Comparison of ENCODE assay signal across 1 cellular context in the genomic region with DNA sequence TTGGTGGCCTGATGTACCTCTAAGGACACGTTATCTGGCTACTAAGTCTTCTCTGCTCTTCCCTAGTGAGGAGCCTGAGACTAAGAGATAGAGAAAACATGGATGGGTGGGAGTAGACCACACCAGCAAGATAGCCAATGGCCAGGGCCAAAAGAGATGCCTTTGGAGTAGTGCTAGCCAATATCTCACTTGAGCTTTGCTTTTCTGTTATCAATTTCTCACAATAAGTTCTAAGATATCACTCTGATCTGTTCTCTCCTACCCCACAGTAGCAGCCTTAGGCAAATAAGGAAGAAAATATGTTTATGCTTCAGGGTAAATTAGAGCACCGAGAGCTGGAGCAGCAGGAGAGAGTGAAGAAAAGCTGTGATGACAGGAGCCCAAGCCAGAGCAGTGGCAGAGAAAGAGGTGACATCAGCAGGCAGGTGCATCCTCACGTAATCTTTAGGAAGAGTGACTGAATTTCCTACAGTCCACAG.
TF ChIP-seq lines count a peak whose summit lies in the region.

No MANE protein-coding gene starts in this region.

TF ChIP-seq in K562, 482 proteins besides CTCF, POLR2A, EP300 and RAD21 (continued from another document and continues in another):
- no peak for TF ChIP-seq RBBP5 (IDR thresholded peaks at IDR 0.05; ENCODE audit: borderline replicate concordance, insufficient read depth, low read length, poor library complexity, severe bottlenecking)
- TF ChIP-seq ZNF23 (CRISPR knock-in tag; IDR thresholded peaks at IDR 0.05) = no peak
- no peak for TF ChIP-seq ZBTB49 (CRISPR knock-in tag; IDR thresholded peaks at IDR 0.05; ENCODE audit: borderline replicate concordance)
- no peak for TF ChIP-seq TARDBP (IDR thresholded peaks at IDR 0.05)
- TF ChIP-seq ESRRB (CRISPR knock-in tag; IDR thresholded peaks at IDR 0.05; ENCODE audit: borderline replicate concordance) = no peak
- TF ChIP-seq BRD9 (IDR thresholded peaks at IDR 0.05; ENCODE audit: low read depth, partially characterized antibody) = no peak
- TF ChIP-seq NCOA1 (IDR thresholded peaks at IDR 0.05; ENCODE audit: low read depth) = peak; percentile 78; the same call in 1 of the 2 replicates
- no peak for TF ChIP-seq MBD1 (CRISPR knock-in tag; IDR thresholded peaks at IDR 0.05)
- no peak for TF ChIP-seq PATZ1 (CRISPR knock-in tag; IDR thresholded peaks at IDR 0.05; ENCODE audit: borderline replicate concordance)
- no peak for TF ChIP-seq HBP1 (CRISPR knock-in tag; IDR thresholded peaks at IDR 0.05)
- TF ChIP-seq CGGBP1 (CRISPR knock-in tag; IDR thresholded peaks at IDR 0.05) = no peak
- no peak for TF ChIP-seq ZC3H8 (IDR thresholded peaks at IDR 0.05)
- TF ChIP-seq ZBTB9 (CRISPR knock-in tag; IDR thresholded peaks at IDR 0.05) = no peak
- TF ChIP-seq ZNF140 (CRISPR knock-in tag; IDR thresholded peaks at IDR 0.05) = no peak
- no peak for TF ChIP-seq ZNF696 (CRISPR knock-in tag; conservative IDR thresholded peaks at IDR 0.05)
- TF ChIP-seq ZBTB17 (CRISPR knock-in tag; IDR thresholded peaks at IDR 0.05) = peak; percentile 45; the same call in 1 of the 2 replicates
- TF ChIP-seq ZBTB26 (CRISPR knock-in tag; IDR thresholded peaks at IDR 0.05) = no peak
- TF ChIP-seq ZNF174 (CRISPR knock-in tag; IDR thresholded peaks at IDR 0.05) = no peak
- peak; percentile 97 for TF ChIP-seq CBFA2T3 (IDR thresholded peaks at IDR 0.05)
- TF ChIP-seq PCBP1 (IDR thresholded peaks at IDR 0.05; ENCODE audit: low read depth, low read length, poor library complexity, severe bottlenecking) = no peak
- TF ChIP-seq FUS (optimal IDR thresholded peaks at IDR 0.05; ENCODE audit: low read depth, low read length) = no peak
- peak; percentile 96 for TF ChIP-seq DPF2 (IDR thresholded peaks at IDR 0.05)
- no peak for TF ChIP-seq CTCFL (IDR thresholded peaks at IDR 0.05; ENCODE audit: borderline replicate concordance, insufficient read depth, low read depth, low read length, poor library complexity, severe bottlenecking)
- TF ChIP-seq, protein P1, sequence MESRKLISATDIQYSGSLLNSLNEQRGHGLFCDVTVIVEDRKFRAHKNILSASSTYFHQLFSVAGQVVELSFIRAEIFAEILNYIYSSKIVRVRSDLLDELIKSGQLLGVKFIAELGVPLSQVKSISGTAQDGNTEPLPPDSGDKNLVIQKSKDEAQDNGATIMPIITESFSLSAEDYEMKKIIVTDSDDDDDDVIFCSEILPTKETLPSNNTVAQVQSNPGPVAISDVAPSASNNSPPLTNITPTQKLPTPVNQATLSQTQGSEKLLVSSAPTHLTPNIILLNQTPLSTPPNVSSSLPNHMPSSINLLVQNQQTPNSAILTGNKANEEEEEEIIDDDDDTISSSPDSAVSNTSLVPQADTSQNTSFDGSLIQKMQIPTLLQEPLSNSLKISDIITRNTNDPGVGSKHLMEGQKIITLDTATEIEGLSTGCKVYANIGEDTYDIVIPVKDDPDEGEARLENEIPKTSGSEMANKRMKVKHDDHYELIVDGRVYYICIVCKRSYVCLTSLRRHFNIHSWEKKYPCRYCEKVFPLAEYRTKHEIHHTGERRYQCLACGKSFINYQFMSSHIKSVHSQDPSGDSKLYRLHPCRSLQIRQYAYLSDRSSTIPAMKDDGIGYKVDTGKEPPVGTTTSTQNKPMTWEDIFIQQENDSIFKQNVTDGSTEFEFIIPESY (CRISPR knock-in tag; IDR thresholded peaks at IDR 0.05) = 0 out of 2 replicates have a peak, but pooled peaks have one; percentile 22
- no peak for TF ChIP-seq TEAD1 (CRISPR knock-in tag; IDR thresholded peaks at IDR 0.05)
- no peak for TF ChIP-seq ELK3 (CRISPR knock-in tag; IDR thresholded peaks at IDR 0.05)
- TF ChIP-seq NFIC (IDR thresholded peaks at IDR 0.05) = peak; percentile 85
- TF ChIP-seq BHLHE40 (IDR thresholded peaks at IDR 0.05; ENCODE audit: low read length) = no peak
- TF ChIP-seq OTX1 (CRISPR knock-in tag; IDR thresholded peaks at IDR 0.05) = no peak
- no peak for TF ChIP-seq SMAD2 (IDR thresholded peaks at IDR 0.05; ENCODE audit: low read depth, low read length)
- no peak for TF ChIP-seq RUNX1 (IDR thresholded peaks at IDR 0.05; ENCODE audit: low read depth)
- TF ChIP-seq CHD2 (IDR thresholded peaks at IDR 0.05; ENCODE audit: low read depth, low read length) = no peak
- TF ChIP-seq HCFC1 (IDR thresholded peaks at IDR 0.05; ENCODE audit: low read depth, low read length) = no peak
- TF ChIP-seq, protein P2, sequence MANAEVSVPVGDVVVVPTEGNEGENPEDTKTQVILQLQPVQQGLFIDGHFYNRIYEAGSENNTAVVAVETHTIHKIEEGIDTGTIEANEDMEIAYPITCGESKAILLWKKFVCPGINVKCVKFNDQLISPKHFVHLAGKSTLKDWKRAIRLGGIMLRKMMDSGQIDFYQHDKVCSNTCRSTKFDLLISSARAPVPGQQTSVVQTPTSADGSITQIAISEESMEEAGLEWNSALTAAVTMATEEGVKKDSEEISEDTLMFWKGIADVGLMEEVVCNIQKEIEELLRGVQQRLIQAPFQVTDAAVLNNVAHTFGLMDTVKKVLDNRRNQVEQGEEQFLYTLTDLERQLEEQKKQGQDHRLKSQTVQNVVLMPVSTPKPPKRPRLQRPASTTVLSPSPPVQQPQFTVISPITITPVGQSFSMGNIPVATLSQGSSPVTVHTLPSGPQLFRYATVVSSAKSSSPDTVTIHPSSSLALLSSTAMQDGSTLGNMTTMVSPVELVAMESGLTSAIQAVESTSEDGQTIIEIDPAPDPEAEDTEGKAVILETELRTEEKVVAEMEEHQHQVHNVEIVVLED (CRISPR knock-in tag; IDR thresholded peaks at IDR 0.05) = no peak
- no peak for TF ChIP-seq KLF10 (CRISPR knock-in tag; IDR thresholded peaks at IDR 0.05)
- TF ChIP-seq, protein P3, sequence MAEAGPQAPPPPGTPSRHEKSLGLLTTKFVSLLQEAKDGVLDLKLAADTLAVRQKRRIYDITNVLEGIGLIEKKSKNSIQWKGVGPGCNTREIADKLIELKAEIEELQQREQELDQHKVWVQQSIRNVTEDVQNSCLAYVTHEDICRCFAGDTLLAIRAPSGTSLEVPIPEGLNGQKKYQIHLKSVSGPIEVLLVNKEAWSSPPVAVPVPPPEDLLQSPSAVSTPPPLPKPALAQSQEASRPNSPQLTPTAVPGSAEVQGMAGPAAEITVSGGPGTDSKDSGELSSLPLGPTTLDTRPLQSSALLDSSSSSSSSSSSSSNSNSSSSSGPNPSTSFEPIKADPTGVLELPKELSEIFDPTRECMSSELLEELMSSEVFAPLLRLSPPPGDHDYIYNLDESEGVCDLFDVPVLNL (CRISPR knock-in tag; IDR thresholded peaks at IDR 0.05; ENCODE audit: low read depth) = no peak
- no peak for TF ChIP-seq NFIX (CRISPR knock-in tag; IDR thresholded peaks at IDR 0.05; ENCODE audit: low read depth)
- no peak for TF ChIP-seq SMARCB1 (IDR thresholded peaks at IDR 0.05; ENCODE audit: insufficient read length, low read depth)
- TF ChIP-seq ETV5 (CRISPR knock-in tag; IDR thresholded peaks at IDR 0.05; ENCODE audit: low read depth) = no peak
- TF ChIP-seq ZNF695 (CRISPR knock-in tag; IDR thresholded peaks at IDR 0.05) = no peak
